ENCODE assay signal across 8 cellular contexts in the genomic region with DNA sequence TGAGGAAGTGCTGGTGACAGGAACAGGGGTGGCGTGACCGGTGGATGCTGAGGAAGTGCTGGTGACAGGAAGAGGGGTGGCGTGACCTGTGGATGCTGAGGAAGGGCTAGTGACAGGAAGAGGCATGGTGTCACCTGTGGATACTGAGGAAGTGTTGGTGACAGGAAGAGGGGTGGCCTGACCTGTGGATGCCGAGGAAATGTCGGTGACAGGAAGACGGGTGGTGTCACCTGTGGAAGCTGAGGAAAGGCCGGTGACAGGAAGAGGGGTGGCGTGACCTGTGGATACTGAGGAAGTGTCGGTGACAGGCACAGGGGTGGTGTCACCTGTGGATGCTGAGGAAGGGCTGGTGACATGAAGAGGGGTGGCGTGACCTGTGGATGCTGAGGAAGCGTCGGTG. TPM values are rescaled to one million over a fixed set of nuclear protein-coding genes. Genes with fewer than 3 reads are reported as not detected.
DNase-seq lines count a peak whose midpoint lies in the region; ATAC-seq and TF ChIP-seq lines count a peak whose summit lies in the region.
"Not testable (repeated sequence)": the region's sequence is repeated elsewhere in the genome, so short reads cannot be mapped to it uniquely, and the experiment has no call there.
"Had no signal": no experiment of that assay in that cellular context is flagged by ENCODE, and none has a peak within 500 bp of the region (broad histone marks: within the 10 kb centered on the region; RNA-seq: fewer than 3 reads in every experiment).

No MANE protein-coding gene starts in this region.

- ATAC-seq in activated CD4-positive, alpha-beta T cell treated with anti-CD3 and anti-CD28 coated beads for 36 hours; activated CD8-positive, alpha-beta memory T cell treated with anti-CD3 and anti-CD28 coated beads, Interleukin-2, amount 10 ng/mL, durations not matched to agents 7 days and 5 days; central memory CD8-positive, alpha-beta T cell (replicated peaks; ENCODE audit: extremely low read depth, poor library complexity, severe bottlenecking); naive B cell (ENCODE audit: low read depth in 2 of 2); sciatic nerve: not testable (repeated sequence)

- H3K27ac Mint-ChIP-seq in Calu3 (ENCODE audit: unreplicated experiment) (peak overlapping the region; percentile 14), naive B cell (peak overlapping the region in 5 of 6 donors; percentile 36 to 93 (median 44))
- H3K27ac Mint-ChIP-seq in activated CD4-positive, alpha-beta T cell treated with anti-CD3 and anti-CD28 coated beads for 36 hours, result peak overlapping the region; percentile 56
- peak overlapping the region; percentile 81 for H3K27ac Mint-ChIP-seq in activated CD8-positive, alpha-beta memory T cell treated with anti-CD3 and anti-CD28 coated beads, Interleukin-2, amount 10 ng/mL, durations not matched to agents 7 days and 5 days
- H3K27ac Mint-ChIP-seq in activated naive CD4-positive, alpha-beta T cell treated with anti-CD3 and anti-CD28 coated beads, Interleukin-2, amount 10 ng/mL, durations not matched to agents 7 days and 5 days, result peak overlapping the region; percentile 87
- peak overlapping the region; percentile 91 for H3K27ac Mint-ChIP-seq in central memory CD8-positive, alpha-beta T cell (ENCODE audit: low read depth)

- H3K36me3 Mint-ChIP-seq in Calu3 (ENCODE audit: insufficient read depth, unreplicated experiment), result not testable (repeated sequence)
- peaks cover 19% of the 10 kb centered on the region for H3K36me3 Mint-ChIP-seq in activated CD4-positive, alpha-beta T cell treated with anti-CD3 and anti-CD28 coated beads for 36 hours (ENCODE audit: low read depth)
- H3K36me3 Mint-ChIP-seq in activated CD8-positive, alpha-beta memory T cell treated with anti-CD3 and anti-CD28 coated beads, Interleukin-2, amount 10 ng/mL, durations not matched to agents 7 days and 5 days, result peaks cover 59% of the 10 kb centered on the region
- peaks cover 64% of the 10 kb centered on the region for H3K36me3 Mint-ChIP-seq in activated naive CD4-positive, alpha-beta T cell treated with anti-CD3 and anti-CD28 coated beads, Interleukin-2, amount 10 ng/mL, durations not matched to agents 7 days and 5 days
- H3K36me3 Mint-ChIP-seq in central memory CD8-positive, alpha-beta T cell (ENCODE audit: insufficient read depth), result peaks cover 23% of the 10 kb centered on the region
- peaks cover 0 to 56% of the 10 kb centered on the region in 2 donors for H3K36me3 Mint-ChIP-seq in naive B cell

- POLR2A ChIA-PET in activated CD4-positive, alpha-beta T cell treated with anti-CD3 and anti-CD28 coated beads for 36 hours (lab: Charles Lee), result not testable (repeated sequence)

- DNase-seq in Calu3; activated CD4-positive, alpha-beta T cell treated with anti-CD3 and anti-CD28 coated beads for 36 hours; activated CD8-positive, alpha-beta memory T cell treated with anti-CD3 and anti-CD28 coated beads, Interleukin-2, amount 10 ng/mL, durations not matched to agents 7 days and 5 days; activated naive CD4-positive, alpha-beta T cell treated with anti-CD3 and anti-CD28 coated beads, Interleukin-2, amount 10 ng/mL, durations not matched to agents 7 days and 5 days; central memory CD8-positive, alpha-beta T cell (ENCODE audit: low spot score in 2 of 2); naive B cell: not testable (repeated sequence)
- DNase-seq in sciatic nerve (ENCODE audit: low spot score), result peak; percentile 47

- H3K9me3 Mint-ChIP-seq in Calu3 (ENCODE audit: low read depth, unreplicated experiment), result peaks cover 50% of the 10 kb centered on the region
- peaks cover 49% of the 10 kb centered on the region for H3K9me3 Mint-ChIP-seq in activated CD4-positive, alpha-beta T cell treated with anti-CD3 and anti-CD28 coated beads for 36 hours (ENCODE audit: low read depth)
- peaks cover 66% of the 10 kb centered on the region for H3K9me3 Mint-ChIP-seq in activated CD8-positive, alpha-beta memory T cell treated with anti-CD3 and anti-CD28 coated beads, Interleukin-2, amount 10 ng/mL, durations not matched to agents 7 days and 5 days (ENCODE audit: low read depth)
- H3K9me3 Mint-ChIP-seq in activated naive CD4-positive, alpha-beta T cell treated with anti-CD3 and anti-CD28 coated beads, Interleukin-2, amount 10 ng/mL, durations not matched to agents 7 days and 5 days, result peaks cover 75% of the 10 kb centered on the region
- H3K9me3 Mint-ChIP-seq in central memory CD8-positive, alpha-beta T cell, result peaks cover 72% of the 10 kb centered on the region
- H3K9me3 Mint-ChIP-seq in naive B cell, result peaks cover 4 to 42% (median 33%) of the 10 kb centered on the region in 7 donors

- CTCF ChIA-PET in Calu3 (lab: Charles Lee); activated CD4-positive, alpha-beta T cell treated with anti-CD3 and anti-CD28 coated beads for 36 hours (lab: Charles Lee); activated CD8-positive, alpha-beta memory T cell treated with anti-CD3 and anti-CD28 coated beads, Interleukin-2, amount 10 ng/mL, durations not matched to agents 7 days and 5 days (lab: Charles Lee); activated naive CD4-positive, alpha-beta T cell treated with anti-CD3 and anti-CD28 coated beads, Interleukin-2, amount 10 ng/mL, durations not matched to agents 7 days and 5 days (lab: Charles Lee): not testable (repeated sequence)

- BruUV-seq in Calu3 (replicated peaks; lab: Mats Ljungman, UMichigan), result not testable (repeated sequence)

- not testable (repeated sequence) for H3K27me3 Mint-ChIP-seq in Calu3 (ENCODE audit: unreplicated experiment); activated CD4-positive, alpha-beta T cell treated with anti-CD3 and anti-CD28 coated beads for 36 hours; activated CD8-positive, alpha-beta memory T cell treated with anti-CD3 and anti-CD28 coated beads, Interleukin-2, amount 10 ng/mL, durations not matched to agents 7 days and 5 days; central memory CD8-positive, alpha-beta T cell
- peaks cover 45% of the 10 kb centered on the region for H3K27me3 Mint-ChIP-seq in activated naive CD4-positive, alpha-beta T cell treated with anti-CD3 and anti-CD28 coated beads, Interleukin-2, amount 10 ng/mL, durations not matched to agents 7 days and 5 days
- H3K27me3 Mint-ChIP-seq in naive B cell, result peaks cover 0 to 49% (median 0%) of the 10 kb centered on the region in 3 donors

- not testable (repeated sequence) for H3K4me3 Mint-ChIP-seq in Calu3 (ENCODE audit: low read depth, unreplicated experiment); activated CD4-positive, alpha-beta T cell treated with anti-CD3 and anti-CD28 coated beads for 36 hours; activated CD8-positive, alpha-beta memory T cell treated with anti-CD3 and anti-CD28 coated beads, Interleukin-2, amount 10 ng/mL, durations not matched to agents 7 days and 5 days; activated naive CD4-positive, alpha-beta T cell treated with anti-CD3 and anti-CD28 coated beads, Interleukin-2, amount 10 ng/mL, durations not matched to agents 7 days and 5 days
- H3K4me3 Mint-ChIP-seq in central memory CD8-positive, alpha-beta T cell, result peak overlapping the region; percentile 50
- peak overlapping the region in 1 of 8 donors; percentile 42 for H3K4me3 Mint-ChIP-seq in naive B cell

- H3K4me1 Mint-ChIP-seq in Calu3 (ENCODE audit: low read depth, unreplicated experiment), result not testable (repeated sequence)
- peaks cover 49% of the 10 kb centered on the region for H3K4me1 Mint-ChIP-seq in activated CD4-positive, alpha-beta T cell treated with anti-CD3 and anti-CD28 coated beads for 36 hours
- peaks cover 67% of the 10 kb centered on the region for H3K4me1 Mint-ChIP-seq in activated CD8-positive, alpha-beta memory T cell treated with anti-CD3 and anti-CD28 coated beads, Interleukin-2, amount 10 ng/mL, durations not matched to agents 7 days and 5 days
- H3K4me1 Mint-ChIP-seq in activated naive CD4-positive, alpha-beta T cell treated with anti-CD3 and anti-CD28 coated beads, Interleukin-2, amount 10 ng/mL, durations not matched to agents 7 days and 5 days, result peaks cover 68% of the 10 kb centered on the region
- peaks cover 71% of the 10 kb centered on the region for H3K4me1 Mint-ChIP-seq in central memory CD8-positive, alpha-beta T cell
- H3K4me1 Mint-ChIP-seq in naive B cell, result peaks cover 30 to 51% (median 46%) of the 10 kb centered on the region in 3 donors

- intact Hi-C loops in Calu3 (cut with micrococcal nuclease; ENCODE audit: unreplicated experiment); activated CD4-positive, alpha-beta T cell treated with anti-CD3 and anti-CD28 coated beads for 36 hours (cut with DNase I, micrococcal nuclease); sciatic nerve (cut with DNase I): not testable (repeated sequence)

- not testable (repeated sequence) for TF ChIP-seq CTCF in Calu3 (IDR thresholded peaks at IDR 0.05; ENCODE audit: unreplicated experiment)

RNA-seq across cellular contexts. Expression of gene MUC4, which starts 30.5 kb away (rescaled TPM):
- total RNA-seq in Calu3 (2022) (3.6 and 4.6 TPM in 2 replicates), sciatic nerve (0.31 TPM)
- under 1 TPM; 0.09 to 0.14 TPM for total RNA-seq in activated CD4-positive, alpha-beta T cell treated with anti-CD3 and anti-CD28 coated beads for 36 hours
- total RNA-seq in activated CD8-positive, alpha-beta memory T cell treated with anti-CD3 and anti-CD28 coated beads, Interleukin-2, amount 10 ng/mL, durations not matched to agents 7 days and 5 days, result under 1 TPM; 0.03 to 0.26 TPM
- polyA plus RNA-seq in naive B cell (ENCODE audit: low read depth in 6 of 6), result under 1 TPM in 5 of 6 donors, not detected in 1; 0.03 to 0.19 (median 0.07) TPM
- total RNA-seq: MCF 10A had no signal

Comparison
In these comparisons a context has a peak if more than half of its experiments do, and no peak if none do; other contexts are left out.
1. H3K27ac Mint-ChIP-seq: peak in every context shown above with its lines; median percentile 91 in central memory CD8-positive, alpha-beta T cell; 87 in activated naive CD4-positive, alpha-beta T cell treated with anti-CD3 and anti-CD28 coated beads, Interleukin-2, amount 10 ng/mL, durations not matched to agents 7 days and 5 days; 81 in activated CD8-positive, alpha-beta memory T cell treated with anti-CD3 and anti-CD28 coated beads, Interleukin-2, amount 10 ng/mL, durations not matched to agents 7 days and 5 days; 56 in activated CD4-positive, alpha-beta T cell treated with anti-CD3 and anti-CD28 coated beads for 36 hours; 44 in naive B cell; 14 in Calu3.